1 cellular context compared by ENCODE assay signal in the genomic region with DNA sequence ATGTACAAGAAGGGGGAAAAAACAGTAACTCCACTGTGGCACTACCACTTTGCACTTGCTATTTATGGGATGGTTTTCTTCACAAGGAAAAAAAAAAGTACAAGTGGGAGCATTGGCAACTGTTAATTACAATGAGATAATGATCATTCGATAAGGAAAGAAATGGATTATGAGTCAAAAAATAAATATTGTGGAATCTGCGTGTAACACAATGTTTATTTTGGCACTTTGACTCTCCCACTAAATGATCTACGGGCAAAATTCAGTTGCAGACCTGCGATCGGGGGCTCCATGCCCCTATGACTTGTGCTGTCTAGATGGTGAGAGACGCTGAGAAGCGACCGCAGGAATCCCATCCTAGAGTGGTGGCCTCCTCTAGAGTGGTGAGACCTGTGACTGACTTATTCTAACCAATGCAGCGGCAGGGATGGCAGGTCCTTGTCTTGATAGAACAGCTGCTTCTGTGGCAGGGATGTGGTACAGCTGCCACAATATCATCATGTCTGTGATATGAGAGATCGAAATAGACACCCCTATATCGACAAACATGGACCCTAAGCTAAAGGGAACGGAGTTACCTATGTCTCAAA.
TF ChIP-seq lines count a peak whose summit lies in the region.

No MANE protein-coding gene starts in this region.

TF ChIP-seq in H1, 55 proteins besides CTCF, POLR2A, EP300 and RAD21 (continued from another document):
- TF ChIP-seq, protein P1, sequence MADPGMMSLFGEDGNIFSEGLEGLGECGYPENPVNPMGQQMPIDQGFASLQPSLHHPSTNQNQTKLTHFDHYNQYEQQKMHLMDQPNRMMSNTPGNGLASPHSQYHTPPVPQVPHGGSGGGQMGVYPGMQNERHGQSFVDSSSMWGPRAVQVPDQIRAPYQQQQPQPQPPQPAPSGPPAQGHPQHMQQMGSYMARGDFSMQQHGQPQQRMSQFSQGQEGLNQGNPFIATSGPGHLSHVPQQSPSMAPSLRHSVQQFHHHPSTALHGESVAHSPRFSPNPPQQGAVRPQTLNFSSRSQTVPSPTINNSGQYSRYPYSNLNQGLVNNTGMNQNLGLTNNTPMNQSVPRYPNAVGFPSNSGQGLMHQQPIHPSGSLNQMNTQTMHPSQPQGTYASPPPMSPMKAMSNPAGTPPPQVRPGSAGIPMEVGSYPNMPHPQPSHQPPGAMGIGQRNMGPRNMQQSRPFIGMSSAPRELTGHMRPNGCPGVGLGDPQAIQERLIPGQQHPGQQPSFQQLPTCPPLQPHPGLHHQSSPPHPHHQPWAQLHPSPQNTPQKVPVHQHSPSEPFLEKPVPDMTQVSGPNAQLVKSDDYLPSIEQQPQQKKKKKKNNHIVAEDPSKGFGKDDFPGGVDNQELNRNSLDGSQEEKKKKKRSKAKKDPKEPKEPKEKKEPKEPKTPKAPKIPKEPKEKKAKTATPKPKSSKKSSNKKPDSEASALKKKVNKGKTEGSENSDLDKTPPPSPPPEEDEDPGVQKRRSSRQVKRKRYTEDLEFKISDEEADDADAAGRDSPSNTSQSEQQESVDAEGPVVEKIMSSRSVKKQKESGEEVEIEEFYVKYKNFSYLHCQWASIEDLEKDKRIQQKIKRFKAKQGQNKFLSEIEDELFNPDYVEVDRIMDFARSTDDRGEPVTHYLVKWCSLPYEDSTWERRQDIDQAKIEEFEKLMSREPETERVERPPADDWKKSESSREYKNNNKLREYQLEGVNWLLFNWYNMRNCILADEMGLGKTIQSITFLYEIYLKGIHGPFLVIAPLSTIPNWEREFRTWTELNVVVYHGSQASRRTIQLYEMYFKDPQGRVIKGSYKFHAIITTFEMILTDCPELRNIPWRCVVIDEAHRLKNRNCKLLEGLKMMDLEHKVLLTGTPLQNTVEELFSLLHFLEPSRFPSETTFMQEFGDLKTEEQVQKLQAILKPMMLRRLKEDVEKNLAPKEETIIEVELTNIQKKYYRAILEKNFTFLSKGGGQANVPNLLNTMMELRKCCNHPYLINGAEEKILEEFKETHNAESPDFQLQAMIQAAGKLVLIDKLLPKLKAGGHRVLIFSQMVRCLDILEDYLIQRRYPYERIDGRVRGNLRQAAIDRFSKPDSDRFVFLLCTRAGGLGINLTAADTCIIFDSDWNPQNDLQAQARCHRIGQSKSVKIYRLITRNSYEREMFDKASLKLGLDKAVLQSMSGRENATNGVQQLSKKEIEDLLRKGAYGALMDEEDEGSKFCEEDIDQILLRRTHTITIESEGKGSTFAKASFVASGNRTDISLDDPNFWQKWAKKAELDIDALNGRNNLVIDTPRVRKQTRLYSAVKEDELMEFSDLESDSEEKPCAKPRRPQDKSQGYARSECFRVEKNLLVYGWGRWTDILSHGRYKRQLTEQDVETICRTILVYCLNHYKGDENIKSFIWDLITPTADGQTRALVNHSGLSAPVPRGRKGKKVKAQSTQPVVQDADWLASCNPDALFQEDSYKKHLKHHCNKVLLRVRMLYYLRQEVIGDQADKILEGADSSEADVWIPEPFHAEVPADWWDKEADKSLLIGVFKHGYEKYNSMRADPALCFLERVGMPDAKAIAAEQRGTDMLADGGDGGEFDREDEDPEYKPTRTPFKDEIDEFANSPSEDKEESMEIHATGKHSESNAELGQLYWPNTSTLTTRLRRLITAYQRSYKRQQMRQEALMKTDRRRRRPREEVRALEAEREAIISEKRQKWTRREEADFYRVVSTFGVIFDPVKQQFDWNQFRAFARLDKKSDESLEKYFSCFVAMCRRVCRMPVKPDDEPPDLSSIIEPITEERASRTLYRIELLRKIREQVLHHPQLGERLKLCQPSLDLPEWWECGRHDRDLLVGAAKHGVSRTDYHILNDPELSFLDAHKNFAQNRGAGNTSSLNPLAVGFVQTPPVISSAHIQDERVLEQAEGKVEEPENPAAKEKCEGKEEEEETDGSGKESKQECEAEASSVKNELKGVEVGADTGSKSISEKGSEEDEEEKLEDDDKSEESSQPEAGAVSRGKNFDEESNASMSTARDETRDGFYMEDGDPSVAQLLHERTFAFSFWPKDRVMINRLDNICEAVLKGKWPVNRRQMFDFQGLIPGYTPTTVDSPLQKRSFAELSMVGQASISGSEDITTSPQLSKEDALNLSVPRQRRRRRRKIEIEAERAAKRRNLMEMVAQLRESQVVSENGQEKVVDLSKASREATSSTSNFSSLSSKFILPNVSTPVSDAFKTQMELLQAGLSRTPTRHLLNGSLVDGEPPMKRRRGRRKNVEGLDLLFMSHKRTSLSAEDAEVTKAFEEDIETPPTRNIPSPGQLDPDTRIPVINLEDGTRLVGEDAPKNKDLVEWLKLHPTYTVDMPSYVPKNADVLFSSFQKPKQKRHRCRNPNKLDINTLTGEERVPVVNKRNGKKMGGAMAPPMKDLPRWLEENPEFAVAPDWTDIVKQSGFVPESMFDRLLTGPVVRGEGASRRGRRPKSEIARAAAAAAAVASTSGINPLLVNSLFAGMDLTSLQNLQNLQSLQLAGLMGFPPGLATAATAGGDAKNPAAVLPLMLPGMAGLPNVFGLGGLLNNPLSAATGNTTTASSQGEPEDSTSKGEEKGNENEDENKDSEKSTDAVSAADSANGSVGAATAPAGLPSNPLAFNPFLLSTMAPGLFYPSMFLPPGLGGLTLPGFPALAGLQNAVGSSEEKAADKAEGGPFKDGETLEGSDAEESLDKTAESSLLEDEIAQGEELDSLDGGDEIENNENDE (IDR thresholded peaks at IDR 0.05; ENCODE audit: insufficient replicate concordance, low read length): no peak
- TF ChIP-seq SIN3A (conservative IDR thresholded peaks at IDR 0.05 in 1 of 2, IDR thresholded peaks at IDR 0.05 in 1 of 2; ENCODE audit: low read depth in 1 of 2, low read length in 2 of 2): no peak
- TF ChIP-seq ZNF274 (IDR thresholded peaks at IDR 0.05; ENCODE audit: borderline replicate concordance, extremely low read depth, low read length): no peak
- TF ChIP-seq HDAC6 (IDR thresholded peaks at IDR 0.05; ENCODE audit: low read depth, low read length): no peak
- no peak for TF ChIP-seq SAP30 (IDR thresholded peaks at IDR 0.05; ENCODE audit: insufficient read depth, insufficient replicate concordance, low read length)
- TF ChIP-seq KDM4A (IDR thresholded peaks at IDR 0.05; ENCODE audit: low read depth, low read length, severe bottlenecking): no peak
- no peak for TF ChIP-seq TEAD4 (IDR thresholded peaks at IDR 0.05; ENCODE audit: low read depth, low read length)
- TF ChIP-seq CHD1 (IDR thresholded peaks at IDR 0.05; ENCODE audit: low read depth, low read length): no peak
- TF ChIP-seq KDM5A (IDR thresholded peaks at IDR 0.05; ENCODE audit: low read length): no peak
- TF ChIP-seq, protein P2, sequence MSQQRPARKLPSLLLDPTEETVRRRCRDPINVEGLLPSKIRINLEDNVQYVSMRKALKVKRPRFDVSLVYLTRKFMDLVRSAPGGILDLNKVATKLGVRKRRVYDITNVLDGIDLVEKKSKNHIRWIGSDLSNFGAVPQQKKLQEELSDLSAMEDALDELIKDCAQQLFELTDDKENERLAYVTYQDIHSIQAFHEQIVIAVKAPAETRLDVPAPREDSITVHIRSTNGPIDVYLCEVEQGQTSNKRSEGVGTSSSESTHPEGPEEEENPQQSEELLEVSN (IDR thresholded peaks at IDR 0.05): no peak
- no peak for TF ChIP-seq SP4 (IDR thresholded peaks at IDR 0.05; ENCODE audit: low read length)
- no peak for TF ChIP-seq SRF (IDR thresholded peaks at IDR 0.05; ENCODE audit: low read depth, low read length)
- TF ChIP-seq POU5F1 (IDR thresholded peaks at IDR 0.05; ENCODE audit: low read depth, low read length): no peak
- TF ChIP-seq, protein P3, sequence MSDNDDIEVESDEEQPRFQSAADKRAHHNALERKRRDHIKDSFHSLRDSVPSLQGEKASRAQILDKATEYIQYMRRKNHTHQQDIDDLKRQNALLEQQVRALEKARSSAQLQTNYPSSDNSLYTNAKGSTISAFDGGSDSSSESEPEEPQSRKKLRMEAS (IDR thresholded peaks at IDR 0.05): no peak
- TF ChIP-seq CEBPB (IDR thresholded peaks at IDR 0.05; ENCODE audit: low read depth, low read length): no peak
- no peak for TF ChIP-seq TCF12 (IDR thresholded peaks at IDR 0.05; ENCODE audit: low read depth, low read length)
- no peak for TF ChIP-seq YY1 (IDR thresholded peaks at IDR 0.05; ENCODE audit: low read depth, low read length)
TF ChIP-seq in H1: peak in this region for 0.
